In genomic region chr6:22828179-22829062, GRCh38 we compare ENCODE assay signal across 1 cellular context.
A peak's percentile ranks its signal among the peaks of the same experiment; 100 is the strongest.
TF ChIP-seq lines count a peak whose summit lies in the region.

No MANE protein-coding gene starts in this region.

TF ChIP-seq in SK-N-SH, 30 proteins besides CTCF, POLR2A, EP300 and RAD21 (continued from another document):
- TF ChIP-seq TEAD4 (IDR thresholded peaks at IDR 0.05; ENCODE audit: borderline replicate concordance, insufficient read depth), result peak; percentile 42; the same call in 1 of the 2 replicates
- no peak for TF ChIP-seq REST (IDR thresholded peaks at IDR 0.05; ENCODE audit: low read depth, low read length)
- TF ChIP-seq SIN3A (IDR thresholded peaks at IDR 0.05; ENCODE audit: borderline replicate concordance, low read depth, low read length), result no peak
- TF ChIP-seq MAX (IDR thresholded peaks at IDR 0.05; ENCODE audit: low read depth), result peak; percentile 74
- peak; percentile 72; the same call in 1 of the 2 replicates for TF ChIP-seq FOSL2 (IDR thresholded peaks at IDR 0.05; ENCODE audit: borderline replicate concordance, low read depth)
- no peak for TF ChIP-seq FOXM1 (IDR thresholded peaks at IDR 0.05; ENCODE audit: low read depth)
- TF ChIP-seq ELF1 (IDR thresholded peaks at IDR 0.05), result no peak
- TF ChIP-seq NRF1 (IDR thresholded peaks at IDR 0.05; ENCODE audit: low read depth, low read length), result no peak
